ENCODE assay signal across 8 cellular contexts in the genomic region with DNA sequence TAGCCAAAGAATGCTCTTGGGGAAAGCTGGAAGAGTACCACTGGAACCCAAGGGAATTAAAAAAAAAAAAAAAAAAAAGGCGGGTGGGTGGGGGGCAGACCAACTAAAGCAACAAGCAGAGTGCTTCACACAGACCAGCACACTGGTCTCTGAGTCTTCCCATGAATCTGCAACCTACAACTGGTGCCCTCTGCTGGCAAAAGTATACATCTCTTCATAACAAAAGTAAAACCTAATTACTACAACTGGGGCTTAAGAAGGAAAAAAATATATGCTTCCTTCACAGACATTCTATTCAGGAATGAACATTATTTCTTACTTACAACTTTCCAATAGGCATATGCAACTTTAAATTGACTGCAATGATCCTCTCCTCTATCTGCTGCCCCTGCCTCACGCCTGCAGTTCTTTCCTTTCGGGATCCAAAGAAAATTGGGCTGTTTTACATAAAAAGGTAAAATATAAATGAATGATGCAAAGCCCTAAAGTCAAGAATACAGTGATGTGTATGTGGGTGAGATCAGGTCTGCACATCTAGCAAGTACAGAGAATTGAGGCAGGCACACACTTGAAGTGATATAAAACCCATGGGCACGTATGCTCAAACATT. TPM values are rescaled to one million over a fixed set of nuclear protein-coding genes. Genes with fewer than 3 reads are reported as not detected.
DNase-seq lines count a peak whose midpoint lies in the region; ATAC-seq and TF ChIP-seq lines count a peak whose summit lies in the region.

No MANE protein-coding gene starts in this region.

- H3K79me2 ChIP-seq in neural cell (replicated peaks; ENCODE audit: insufficient read depth, low read length), result no peaks in the 10 kb centered on the region

- TF ChIP-seq RAD21 in neural cell (conservative IDR thresholded peaks at IDR 0.05), result peak; percentile 73

- no peaks in the 10 kb centered on the region for H3K9me3 ChIP-seq in BE2C
- H3K9me3 ChIP-seq in neural cell (ENCODE audit: low read length), result no peaks in the 10 kb centered on the region
- no peaks in the 10 kb centered on the region for H3K9me3 ChIP-seq in vagina

- no peaks in the 10 kb centered on the region for H3F3A ChIP-seq in neural cell (ENCODE audit: insufficient read depth, low read length, poor library complexity, severe bottlenecking)

- no peaks in the 10 kb centered on the region for H3K9me2 ChIP-seq in neural cell (ENCODE audit: insufficient read depth, low read length)

- no peak overlapping the region for H2AFZ ChIP-seq in neural cell (ENCODE audit: low read depth, low read length)

- no peaks in the 10 kb centered on the region for H3K4me1 ChIP-seq in BE2C
- H3K4me1 ChIP-seq in vagina, result no peaks in the 10 kb centered on the region

- TF ChIP-seq CTCF in BE2C (IDR thresholded peaks at IDR 0.05; ENCODE audit: low read depth, low read length), result peak; percentile 79
- TF ChIP-seq CTCF in fibroblast of mammary gland (conservative IDR thresholded peaks at IDR 0.05; ENCODE audit: control insufficient read depth, insufficient read depth, low read depth, low read length), result peak; percentile 72
- TF ChIP-seq CTCF in neural cell (IDR thresholded peaks at IDR 0.05; ENCODE audit: poor library complexity, severe bottlenecking), result peak; percentile 76
- peak in 2 of 3 experiments; percentile 25 to 57 for TF ChIP-seq CTCF in vagina (IDR thresholded peaks at IDR 0.05)

- H3K9ac ChIP-seq in neural cell (ENCODE audit: low read length), result no peak overlapping the region

- intact Hi-C loops in vagina (cut with DNase I), result loop anchor here (5.0 kb wide), 1 partner anchor 81 kb away; no protein-coding TSS in a partner anchor

- DNase-seq in BE2C (peak; percentile 70), HT-29 (ENCODE audit: low spot score) (peak; percentile 70), NOMO-1 treated with dmso at 0.1 percent for 144 hours (lab: John Stamatoyannopoulos, UW; ENCODE audit: unreplicated experiment) (peak; percentile 7), activated T-cell treated with anti-CD3 and anti-CD28 coated beads for 48 hours (ENCODE audit: low read depth) (peak; percentile 19), fibroblast of mammary gland (ENCODE audit: low read depth) (peak; percentile 80), vagina (ENCODE audit: extremely low spot score in 2 of 2) (no peak)

- no peak for TF ChIP-seq POLR2A in vagina (IDR thresholded peaks at IDR 0.05)

- H3K4me2 ChIP-seq in neural cell (ENCODE audit: low read length), result no peak overlapping the region

- no peak for TF ChIP-seq EP300 in neural cell (conservative IDR thresholded peaks at IDR 0.05; ENCODE audit: poor library complexity, severe bottlenecking)

- H4K20me1 ChIP-seq in neural cell (ENCODE audit: insufficient read depth), result no peaks in the 10 kb centered on the region

- H3K36me3 ChIP-seq in BE2C, result no peaks in the 10 kb centered on the region
- H3K36me3 ChIP-seq in neural cell (ENCODE audit: insufficient read depth, low read length), result no peaks in the 10 kb centered on the region
- H3K36me3 ChIP-seq in vagina, result no peaks in the 10 kb centered on the region

- H3K4me3 ChIP-seq in BE2C (ENCODE audit: low read depth, low read length) (no peak overlapping the region), fibroblast of mammary gland (ENCODE audit: control insufficient read depth, low read depth, low read length) (no peak overlapping the region), neural cell (ENCODE audit: low read length) (no peak overlapping the region), vagina (no peak overlapping the region)

- H3K27me3 ChIP-seq in BE2C (no peaks in the 10 kb centered on the region), neural cell (ENCODE audit: insufficient read depth, low read depth, low read length) (no peaks in the 10 kb centered on the region), vagina (no peaks in the 10 kb centered on the region)

- H3K27ac ChIP-seq in neural cell (ENCODE audit: low read length) (no peak overlapping the region), vagina (no peak overlapping the region)

- peak; percentile 68 for ATAC-seq in GM19023 (IDR thresholded peaks at IDR 0.05; ENCODE audit: unreplicated experiment)

TF ChIP-seq in neural cell, 6 proteins besides CTCF, POLR2A, EP300 and RAD21:
- no peak for TF ChIP-seq POLR2AphosphoS5 (IDR thresholded peaks at IDR 0.05)
- peak; percentile 84 for TF ChIP-seq SMC3 (conservative IDR thresholded peaks at IDR 0.05; ENCODE audit: poor library complexity)
- no peak for TF ChIP-seq EZH2 (IDR thresholded peaks at IDR 0.05; ENCODE audit: borderline replicate concordance, insufficient read depth, low read length, poor library complexity, severe bottlenecking)
TF ChIP-seq in neural cell: peak in this region for 1.

RNA-seq across cellular contexts. Expression of gene KLHL3, which starts 7.2 kb away (rescaled TPM):
- polyA plus RNA-seq in BE2C (2012; ENCODE audit: insufficient read depth, insufficient read length, low read depth), result 2.5 TPM
- total RNA-seq in HT-29 (2014; rRNA removed; shearing (Covaris generic)), result 3.5 and 4.5 TPM in 2 replicates
- polyA plus RNA-seq in neural cell, result 10.9 and 12.9 TPM in 2 replicates
- polyA minus RNA-seq in neural cell, result 17.3 and 30.4 TPM in 2 replicates
- total RNA-seq in vagina, result 7.4 TPM

RNA-seq across cellular contexts. Expression of gene HNRNPA0, which starts 11.0 kb away (rescaled TPM):
- polyA plus RNA-seq in BE2C (2012; ENCODE audit: insufficient read depth, insufficient read length, low read depth), result 55.4 TPM
- 16.0 and 20.1 TPM in 2 replicates for total RNA-seq in HT-29 (2014; rRNA removed; shearing (Covaris generic))
- polyA plus RNA-seq in neural cell, result 73.7 and 80.3 TPM in 2 replicates
- 82.3 and 94.7 TPM in 2 replicates for polyA minus RNA-seq in neural cell
- total RNA-seq in vagina, result 11.8 TPM

Comparison
In these comparisons a context has a peak if more than half of its experiments do, and no peak if none do; other contexts are left out.
1. DNase-seq: peak in BE2C (single experiment), HT-29 (single experiment), NOMO-1 treated with dmso at 0.1 percent for 144 hours (single experiment), activated T-cell treated with anti-CD3 and anti-CD28 coated beads for 48 hours (single experiment) and fibroblast of mammary gland (single experiment); none in vagina (0 of 2).
2. Peak in every context shown above with its lines, with median percentiles within 50 percentile points of each other: CTCF ChIP-seq.